Comparison of ENCODE assay signal across 8 cellular contexts in genomic region chr4:151031831-151032605, GRCh38. TPM values are rescaled to one million over a fixed set of nuclear protein-coding genes. Genes with fewer than 3 reads are reported as not detected.
DNase-seq lines count a peak whose midpoint lies in the region; ATAC-seq and TF ChIP-seq lines count a peak whose summit lies in the region.

No MANE protein-coding gene starts in this region.

- H3K27me3 Mint-ChIP-seq in Caco-2 (ENCODE audit: insufficient read depth, unreplicated experiment): no peaks in the 10 kb centered on the region

- TF ChIP-seq CTCF in Caco-2 (IDR thresholded peaks at IDR 0.05; ENCODE audit: insufficient read depth in 1 of 2, low read depth in 1 of 2, low read length in 1 of 2, severe bottlenecking in 1 of 2, unreplicated experiment in 1 of 2): no peak

- H3K4me3 Mint-ChIP-seq in Caco-2 (ENCODE audit: unreplicated experiment): no peak overlapping the region

- no peaks in the 10 kb centered on the region for H3K9me3 ChIP-seq in Caco-2

- H3K9me3 Mint-ChIP-seq in Caco-2 (ENCODE audit: unreplicated experiment): no peaks in the 10 kb centered on the region

- no peaks in the 10 kb centered on the region for H3K36me3 ChIP-seq in Caco-2 (ENCODE audit: control insufficient read depth, insufficient read depth, low read length)

- BruUV-seq in Caco-2 (replicated peaks; lab: Mats Ljungman, UMichigan): no TSS peak

- 0 out of 2 replicates have a peak, but pooled peaks cover 3% of the 10 kb centered on the region for H3K4me1 ChIP-seq in Caco-2

- peaks cover 6% of the 10 kb centered on the region for H3K36me3 Mint-ChIP-seq in Caco-2 (ENCODE audit: insufficient read depth, unreplicated experiment)

- CTCF ChIA-PET in Caco-2 (lab: Charles Lee): no interaction called here

- DNase-seq in Caco-2 (no peak), LHCN-M2 (ENCODE audit: low read depth) (peak; percentile 55), dermis blood vessel endothelial cell (peak; percentile 93), NCI-H69 (lab: John Stamatoyannopoulos, UW) (no peak), cortex of kidney (lab: John Stamatoyannopoulos, UW) (no peak), SIG-M5 (lab: John Stamatoyannopoulos, UW) (no peak), NCI-H510A treated with DMSO at 0.1 percent for 48 hours (lab: John Stamatoyannopoulos, UW) (no peak)

- H3K27me3 ChIP-seq in Caco-2 (replicated peaks; ENCODE audit: control insufficient read depth, insufficient read depth, low read length): no peaks in the 10 kb centered on the region

- POLR2A ChIA-PET in Caco-2 (lab: Charles Lee): no interaction called here

- peak; percentile 44 for ATAC-seq in GM21423 (IDR thresholded peaks at IDR 0.05; ENCODE audit: unreplicated experiment)

- intact Hi-C loops in Caco-2 (cut with micrococcal nuclease; ENCODE audit: unreplicated experiment): no loop called here

- peak overlapping the region; percentile 9 for H3K27ac Mint-ChIP-seq in Caco-2 (ENCODE audit: unreplicated experiment)

- H3K4me1 Mint-ChIP-seq in Caco-2 (ENCODE audit: low read depth, unreplicated experiment): peaks cover 14% of the 10 kb centered on the region

- no peak overlapping the region for H3K4me3 ChIP-seq in Caco-2 (ENCODE audit: low read depth, low read length)

RNA-seq across cellular contexts. Expression of gene LRBA, which starts 16.9 kb away (rescaled TPM):
- total RNA-seq in Caco-2 (2022) (53.2 and 65.8 TPM in 2 replicates), LHCN-M2 (2014; rRNA removed) (20.8 and 39.4 TPM in 2 replicates), dermis blood vessel endothelial cell (52.4 and 85.2 TPM in 2 replicates)
- 7.1 TPM for polyA plus RNA-seq in LHCN-M2 (2012)

Comparison
In these comparisons a context has a peak if more than half of its experiments do, and no peak if none do; other contexts are left out.
1. DNase-seq: peak in LHCN-M2 (single experiment) and dermis blood vessel endothelial cell (single experiment); none in Caco-2 (0 of 2), NCI-H69 (single experiment), cortex of kidney (single experiment), SIG-M5 (single experiment) and NCI-H510A treated with DMSO at 0.1 percent for 48 hours (single experiment).